Comparison of ENCODE assay signal across 10 cellular contexts in genomic region chr3:9794400-9794799, GRCh38. TPM values are rescaled to one million over a fixed set of nuclear protein-coding genes. Genes with fewer than 3 reads are reported as not detected.
DNase-seq lines count a peak whose midpoint lies in the region; ATAC-seq and TF ChIP-seq lines count a peak whose summit lies in the region.
"Had no signal": no experiment of that assay in that cellular context is flagged by ENCODE, and none has a peak within 500 bp of the region (broad histone marks: within the 10 kb centered on the region; RNA-seq: fewer than 3 reads in every experiment).

No MANE protein-coding gene starts in this region.

- peaks cover 34 to 59% (median 40%) of the 10 kb centered on the region in 10 experiments for H3K4me1 ChIP-seq in BLaER1 treated with 17β-estradiol and CSF1 and Interleukin-3, amounts not matched to agents 10 nM and 100 nM

- peak overlapping the region; percentile 89 to 98 (median 93) for H3K4me2 ChIP-seq in BLaER1 treated with 17β-estradiol and CSF1 and Interleukin-3, amounts not matched to agents 10 nM and 100 nM

- H3K36me3 ChIP-seq in BLaER1 treated with 17β-estradiol and CSF1 and Interleukin-3, amounts not matched to agents 10 nM and 100 nM = peaks cover 51 to 69% (median 60%) of the 10 kb centered on the region in 11 experiments

- no peaks in the 10 kb centered on the region for H3K27me3 Mint-ChIP-seq in activated T-helper 17 cell treated with anti-CD3 and anti-CD28 coated beads, Interleukin-2, amount 50 U/mL, for 72 hours
- no peaks in the 10 kb centered on the region for H3K27me3 Mint-ChIP-seq in mesothelial cell of epicardium (ENCODE audit: low read depth)

- H3K9ac ChIP-seq in BLaER1 treated with 17β-estradiol and CSF1 and Interleukin-3, amounts not matched to agents 10 nM and 100 nM = peak overlapping the region; percentile 91 to 100 (median 97); a peak in 16 of 22 replicates

- H3K4me3 Mint-ChIP-seq in activated T-helper 17 cell treated with anti-CD3 and anti-CD28 coated beads, Interleukin-2, amount 50 U/mL, for 72 hours = peak overlapping the region; percentile 94
- H3K4me3 Mint-ChIP-seq in mesothelial cell of epicardium = peak overlapping the region; percentile 98

- H3K9me3 Mint-ChIP-seq in activated T-helper 17 cell treated with anti-CD3 and anti-CD28 coated beads, Interleukin-2, amount 50 U/mL, for 72 hours = no peaks in the 10 kb centered on the region
- no peaks in the 10 kb centered on the region for H3K9me3 Mint-ChIP-seq in mesothelial cell of epicardium

- ATAC-seq in activated T-helper 17 cell treated with anti-CD3 and anti-CD28 coated beads, Interleukin-2, amount 50 U/mL, for 72 hours (replicated peaks) = no peak
- ATAC-seq in HG02798 (IDR thresholded peaks at IDR 0.05; ENCODE audit: poor library complexity, unreplicated experiment) (no peak), HG03045 (IDR thresholded peaks at IDR 0.05; ENCODE audit: unreplicated experiment) (no peak)
- ATAC-seq: lower lobe of right lung had no signal

- no peak for DNase-seq in GM12864 (ENCODE audit: low read depth)
- no peak for DNase-seq in mesothelial cell of epicardium (ENCODE audit: low spot score in 2 of 2, unreplicated experiment in 2 of 2)
- DNase-seq in NCI-H187 (lab: John Stamatoyannopoulos, UW) = no peak
- no peak for DNase-seq in erythroblast (lab: John Stamatoyannopoulos, UW)
- DNase-seq: lower lobe of right lung had no signal

- TF ChIP-seq POLR2A in erythroblast (IDR thresholded peaks at IDR 0.05; ENCODE audit: low read length) = no peak

- H3K4me1 Mint-ChIP-seq in activated T-helper 17 cell treated with anti-CD3 and anti-CD28 coated beads, Interleukin-2, amount 50 U/mL, for 72 hours = peaks cover 31% of the 10 kb centered on the region
- peaks cover 22% of the 10 kb centered on the region for H3K4me1 Mint-ChIP-seq in mesothelial cell of epicardium

- H3K27ac ChIP-seq in BLaER1 treated with 17β-estradiol and CSF1 and Interleukin-3, amounts not matched to agents 10 nM and 100 nM = peak overlapping the region in 8 of 11 experiments; percentile 93 to 99 (median 97); a peak in 9 of 22 replicates

- TF ChIP-seq CTCF in GM12864 (IDR thresholded peaks at IDR 0.05; ENCODE audit: low read depth, low read length, missing control alignments) (no peak), mesothelial cell of epicardium (IDR thresholded peaks at IDR 0.05; ENCODE audit: unreplicated experiment) (no peak)

- no peaks in the 10 kb centered on the region for H3K27me3 ChIP-seq in BLaER1 treated with 17β-estradiol and CSF1 and Interleukin-3, amounts not matched to agents 10 nM and 100 nM
- H3K27me3 ChIP-seq: right atrium auricular region had no signal

- H4K20me1 ChIP-seq in BLaER1 treated with 17β-estradiol and CSF1 and Interleukin-3, amounts not matched to agents 10 nM and 100 nM = peaks cover 50 to 61% (median 59%) of the 10 kb centered on the region in 11 experiments

- H3K36me3 Mint-ChIP-seq in activated T-helper 17 cell treated with anti-CD3 and anti-CD28 coated beads, Interleukin-2, amount 50 U/mL, for 72 hours (ENCODE audit: low read depth) = peaks cover 100% of the 10 kb centered on the region
- H3K36me3 Mint-ChIP-seq in mesothelial cell of epicardium = peaks cover 25% of the 10 kb centered on the region

- H3K27ac Mint-ChIP-seq in activated T-helper 17 cell treated with anti-CD3 and anti-CD28 coated beads, Interleukin-2, amount 50 U/mL, for 72 hours = peak overlapping the region; percentile 98
- H3K27ac Mint-ChIP-seq in mesothelial cell of epicardium = peak overlapping the region; percentile 69

- no peaks in the 10 kb centered on the region for H3K9me3 ChIP-seq in BLaER1 treated with 17β-estradiol and CSF1 and Interleukin-3, amounts not matched to agents 10 nM and 100 nM (replicated peaks in 1 of 11)
- H3K9me3 ChIP-seq: lower lobe of right lung, right atrium auricular region had no signal

- H3K4me3 ChIP-seq in BLaER1 treated with 17β-estradiol and CSF1 and Interleukin-3, amounts not matched to agents 10 nM and 100 nM = peak overlapping the region; percentile 76 to 96 (median 86); a peak in 18 of 20 replicates
- peak overlapping the region; percentile 64 for H3K4me3 ChIP-seq in GM12864 (ENCODE audit: low read depth, low read length)

RNA-seq across cellular contexts. Expression of gene ARPC4, which starts 1.5 kb away (rescaled TPM):
- total RNA-seq in activated T-helper 17 cell treated with anti-CD3 and anti-CD28 coated beads, Interleukin-2, amount 50 U/mL, for 72 hours = 100 to 1,000 TPM; 159 to 291 TPM
- total RNA-seq in mesothelial cell of epicardium = 128 to 138 TPM (median 131 TPM) in 3 replicates

RNA-seq across cellular contexts. Expression of gene TADA3, which starts 2.1 kb away (rescaled TPM):
- 10 to 100 TPM; 77.8 to 81.9 TPM for total RNA-seq in activated T-helper 17 cell treated with anti-CD3 and anti-CD28 coated beads, Interleukin-2, amount 50 U/mL, for 72 hours
- total RNA-seq in mesothelial cell of epicardium = 67.2 to 71.0 TPM (median 69.8 TPM) in 3 replicates

RNA-seq across cellular contexts. Expression of gene TTLL3, which starts 15.7 kb away (rescaled TPM):
- total RNA-seq in activated T-helper 17 cell treated with anti-CD3 and anti-CD28 coated beads, Interleukin-2, amount 50 U/mL, for 72 hours = 100 to 1,000 TPM in 1 of 2 donors, 10 to 100 TPM in 1; 55.9 to 123 TPM
- total RNA-seq in mesothelial cell of epicardium = 115 to 119 TPM (median 116 TPM) in 3 replicates

RNA-seq across cellular contexts. Expression of gene CAMK1, which starts 24.7 kb away (rescaled TPM):
- 10 to 100 TPM; 23.9 to 75.4 TPM for total RNA-seq in activated T-helper 17 cell treated with anti-CD3 and anti-CD28 coated beads, Interleukin-2, amount 50 U/mL, for 72 hours
- total RNA-seq in mesothelial cell of epicardium = 9.7 to 11.3 TPM (median 10.8 TPM) in 3 replicates

RNA-seq across cellular contexts. Expression of gene OGG1, which starts 44.6 kb away (rescaled TPM):
- 10 to 100 TPM; 37.4 to 52.3 TPM for total RNA-seq in activated T-helper 17 cell treated with anti-CD3 and anti-CD28 coated beads, Interleukin-2, amount 50 U/mL, for 72 hours
- total RNA-seq in mesothelial cell of epicardium = 37.2 to 51.0 TPM (median 46.0 TPM) in 3 replicates
